8 cellular contexts compared by ENCODE assay signal in genomic region chr7:131110294-131111080, GRCh38.
DNase-seq lines count a peak whose midpoint lies in the region; ATAC-seq, FAIRE-seq and TF ChIP-seq lines count a peak whose summit lies in the region.

No MANE protein-coding gene starts in this region.

- intact Hi-C loops in Calu3 (cut with micrococcal nuclease; ENCODE audit: unreplicated experiment) (loop anchor here (1.0 to 5.0 kb wide), 2 partner anchors 127 to 314 kb away; no protein-coding TSS in a partner anchor), K562 (cut with micrococcal nuclease) (loop anchor here (2.0 kb wide), 1 partner anchor 216 kb away; the partner anchor contains the start of gene MKLN1), kidney (cut with DNase I) (no loop called here)

- H3K9me3 Mint-ChIP-seq in Calu3 (ENCODE audit: low read depth, unreplicated experiment), result no peaks in the 10 kb centered on the region
- peaks cover 0 to 4% of the 10 kb centered on the region in 2 donors for H3K9me3 Mint-ChIP-seq in stimulated activated naive CD8-positive, alpha-beta T cell treated with anti-CD3 and anti-CD28 coated beads, Interleukin-15, amount 100 ng/mL, for 72 hours

- peak overlapping the region; percentile 84 for H3K27ac ChIP-seq in K562 (ENCODE audit: extremely low read depth, low read depth, low read length)
- peak overlapping the region; percentile 93 to 98 for H3K27ac ChIP-seq in kidney (ENCODE audit: low read depth in 2 of 2, low read length in 2 of 2)

- DNase-seq in Calu3 (peak; percentile 8), KBM-7 (peak; percentile 31), K562 (ENCODE audit: extremely low read depth in 1 of 4, low spot score in 3 of 4) (peak in 1 of 4 experiments; percentile 55), kidney (no peak), NOMO-1 treated with DMSO at 0.1 percent for 48 hours (lab: John Stamatoyannopoulos, UW; ENCODE audit: unreplicated experiment) (no peak), HTR-8/SVneo (ENCODE audit: insufficient read length, low spot score) (no peak), AML-193 (lab: John Stamatoyannopoulos, UW) (no peak)
- no peak for DNase-seq in stimulated activated naive CD8-positive, alpha-beta T cell treated with anti-CD3 and anti-CD28 coated beads, Interleukin-15, amount 100 ng/mL, for 72 hours

- H3K36me3 Mint-ChIP-seq in Calu3 (ENCODE audit: insufficient read depth, unreplicated experiment), result peaks cover 57% of the 10 kb centered on the region

- H2AFZ ChIP-seq in K562 (ENCODE audit: low read depth, low read length), result peak overlapping the region; percentile 94

- POLR2A ChIA-PET in K562 (lab: Yijun Ruan, JAX), result interaction anchor here (0.5 to 1.8 kb wide), 13 partner anchors 11 to 281 kb away, joined by 3 to 10 read pairs (median 4); no protein-coding TSS in a partner anchor

- H3K9me3 ChIP-seq in K562 (replicated peaks; ENCODE audit: control insufficient read depth, insufficient read depth, low read depth, low read length) (no peaks in the 10 kb centered on the region), kidney (ENCODE audit: control insufficient read depth in 1 of 2, low read length in 2 of 2) (no peaks in the 10 kb centered on the region)

- TF ChIP-seq POLR2A in K562 (conservative IDR thresholded peaks at IDR 0.05), result no peak

- CTCF ChIA-PET in Calu3 (lab: Charles Lee), result interaction anchor here (0.5 to 0.9 kb wide), 3 partner anchors 42 to 1760 kb away, joined by 3 to 4 read pairs (median 4); partner anchors contain the start of gene MKLN1
- CTCF ChIA-PET in K562 (lab: Yijun Ruan, JAX; ENCODE audit: low intra/inter-chr PET ratio), result interaction anchor here (0.5 kb wide), 1 partner anchor 602 kb away, joined by 3 read pairs; no protein-coding TSS in a partner anchor

- H3K9me1 ChIP-seq in K562 (ENCODE audit: control insufficient read depth, insufficient read depth, low read length), result no peaks in the 10 kb centered on the region

- in situ Hi-C loops in KBM-7 (cut with MboI; ENCODE audit: low pct_unique_long_range_greater_than_20kb, low sequenced_read_pairs), result no loop called here
- in situ Hi-C loops in K562 (cut with MboI), result no loop called here

- BruUV-seq in Calu3 (replicated peaks; lab: Mats Ljungman, UMichigan) (TSS peak; percentile 33), K562 (replicated peaks; lab: Mats Ljungman, UMichigan) (TSS peak; percentile 65)

- peaks cover 27% of the 10 kb centered on the region for H3K79me2 ChIP-seq in K562 (ENCODE audit: control insufficient read depth, insufficient read depth, low read length)

- H4K20me1 ChIP-seq in K562 (replicated peaks; ENCODE audit: control insufficient read depth, insufficient read depth, low read length), result no peaks in the 10 kb centered on the region

- H3K36me3 ChIP-seq in K562 (ENCODE audit: control insufficient read depth, insufficient read depth, low read length), result no peaks in the 10 kb centered on the region
- peaks cover 0 to under 1% of the 10 kb centered on the region in 2 donors for H3K36me3 ChIP-seq in kidney (ENCODE audit: control insufficient read depth in 1 of 2, insufficient read depth in 2 of 2, low read length in 2 of 2)

- TF ChIP-seq CTCF in Calu3 (IDR thresholded peaks at IDR 0.05; ENCODE audit: unreplicated experiment), result no peak
- no peak for TF ChIP-seq CTCF in K562 (IDR thresholded peaks at IDR 0.05 in 2 of 3, conservative IDR thresholded peaks at IDR 0.05 in 1 of 3; ENCODE audit: insufficient read depth in 2 of 3, low read depth in 1 of 3, low read length in 3 of 3)
- no peak for TF ChIP-seq CTCF in kidney (IDR thresholded peaks at IDR 0.05; ENCODE audit: borderline replicate concordance, extremely low read depth, insufficient read depth)

- FAIRE-seq in K562 (lab: Jason Lieb, UNC), result peak; percentile 35
- no peak for FAIRE-seq in kidney (lab: Jason Lieb, UNC)
- no peak for FAIRE-seq in HTR-8/SVneo (lab: Jason Lieb, UNC)

- TF ChIP-seq EP300 in K562 (IDR thresholded peaks at IDR 0.05; ENCODE audit: low read length), result no peak

- H3K4me1 ChIP-seq in K562 (replicated peaks in 1 of 2; ENCODE audit: control insufficient read depth in 2 of 2, insufficient read depth in 2 of 2, low read length in 2 of 2), result peaks cover 35 to 39% of the 10 kb centered on the region in 2 experiments
- H3K4me1 ChIP-seq in kidney (ENCODE audit: control insufficient read depth in 1 of 2, insufficient read depth in 1 of 2, low read depth in 1 of 2, low read length in 2 of 2), result peaks cover 20 to 25% of the 10 kb centered on the region in 2 donors

- 24% methylated on average over 12 of the region's 12 CpGs for whole genome bisulfite sequencing in K562 (ENCODE audit: insufficient coverage, low coverage, missing lambda C conversion rate)

- peak; percentile 3 for ATAC-seq in K562
- ATAC-seq in stimulated activated naive CD8-positive, alpha-beta T cell treated with anti-CD3 and anti-CD28 coated beads, Interleukin-15, amount 100 ng/mL, for 72 hours, result no peak

- H3K4me3 ChIP-seq in K562, result peak overlapping the region; percentile 41
- H3K4me3 ChIP-seq in kidney (ENCODE audit: low read length in 2 of 2), result peak overlapping the region; percentile 87 to 92

- peak overlapping the region; percentile 91 for H3K27ac Mint-ChIP-seq in Calu3 (ENCODE audit: unreplicated experiment)
- H3K27ac Mint-ChIP-seq in stimulated activated naive CD8-positive, alpha-beta T cell treated with anti-CD3 and anti-CD28 coated beads, Interleukin-15, amount 100 ng/mL, for 72 hours, result peak overlapping the region; percentile 34 to 82

- H3K4me3 Mint-ChIP-seq in Calu3 (ENCODE audit: low read depth, unreplicated experiment), result peak overlapping the region; percentile 100
- peak overlapping the region; percentile 94 to 98 for H3K4me3 Mint-ChIP-seq in stimulated activated naive CD8-positive, alpha-beta T cell treated with anti-CD3 and anti-CD28 coated beads, Interleukin-15, amount 100 ng/mL, for 72 hours

- H3K9ac ChIP-seq in K562 (ENCODE audit: insufficient read depth in 1 of 2, low read depth in 2 of 2, low read length in 2 of 2), result peak overlapping the region; percentile 76 to 93
- peak overlapping the region; percentile 44 to 61 for H3K9ac ChIP-seq in kidney (ENCODE audit: low read length in 2 of 2)

- H3K4me1 Mint-ChIP-seq in Calu3 (ENCODE audit: low read depth, unreplicated experiment), result peaks cover 27% of the 10 kb centered on the region
- peaks cover 51% of the 10 kb centered on the region for H3K4me1 Mint-ChIP-seq in stimulated activated naive CD8-positive, alpha-beta T cell treated with anti-CD3 and anti-CD28 coated beads, Interleukin-15, amount 100 ng/mL, for 72 hours

- no peaks in the 10 kb centered on the region for H3K27me3 Mint-ChIP-seq in Calu3 (ENCODE audit: unreplicated experiment)
- H3K27me3 Mint-ChIP-seq in stimulated activated naive CD8-positive, alpha-beta T cell treated with anti-CD3 and anti-CD28 coated beads, Interleukin-15, amount 100 ng/mL, for 72 hours, result peaks cover 11% of the 10 kb centered on the region

- no peak for TF ChIP-seq RAD21 in K562 (CRISPR knock-in tag; conservative IDR thresholded peaks at IDR 0.05 in 1 of 2, IDR thresholded peaks at IDR 0.05 in 1 of 2)

- peak overlapping the region; percentile 89 for H3K4me2 ChIP-seq in K562 (ENCODE audit: insufficient read depth, low read length)

- peaks cover 3 to 7% of the 10 kb centered on the region in 2 experiments; a peak in 2 of 5 replicates for H3K27me3 ChIP-seq in K562 (ENCODE audit: control insufficient read depth in 2 of 2, insufficient read depth in 2 of 2, low read length in 2 of 2)

TF ChIP-seq in K562, 482 proteins besides CTCF, POLR2A, EP300 and RAD21 (continues in another document):
- no peak for TF ChIP-seq ZNF133 (CRISPR knock-in tag; IDR thresholded peaks at IDR 0.05)
- no peak for TF ChIP-seq RFX7 (CRISPR knock-in tag; IDR thresholded peaks at IDR 0.05)
- TF ChIP-seq ZFX (CRISPR knock-in tag; IDR thresholded peaks at IDR 0.05), result peak; percentile 53; the same call in 1 of the 2 replicates
- TF ChIP-seq BRCA1 (IDR thresholded peaks at IDR 0.05), result no peak
- no peak for TF ChIP-seq BRCA1 (CRISPR knock-in tag; IDR thresholded peaks at IDR 0.05)
- TF ChIP-seq ZNF24 (IDR thresholded peaks at IDR 0.05), result peak; percentile 42; the same call in 1 of the 2 replicates
- peak; percentile 63 for TF ChIP-seq ZNF395 (CRISPR knock-in tag; IDR thresholded peaks at IDR 0.05)

Comparison
In these comparisons a context has a peak if more than half of its experiments do, and no peak if none do; other contexts are left out.
1. DNase-seq: peak in Calu3 (single experiment) and KBM-7 (single experiment); none in kidney (single experiment), stimulated activated naive CD8-positive, alpha-beta T cell treated with anti-CD3 and anti-CD28 coated beads, Interleukin-15, amount 100 ng/mL, for 72 hours (0 of 2), NOMO-1 treated with DMSO at 0.1 percent for 48 hours (single experiment), HTR-8/SVneo (single experiment) and AML-193 (0 of 2).